In genomic region chr2:155690785-155691184, GRCh38 we compare ENCODE assay signal across 1 cellular context.
TF ChIP-seq lines count a peak whose summit lies in the region.

No MANE protein-coding gene starts in this region.

TF ChIP-seq in GM23338, 12 proteins besides CTCF, POLR2A, EP300 and RAD21 (continued from another document):
- TF ChIP-seq, protein P1, sequence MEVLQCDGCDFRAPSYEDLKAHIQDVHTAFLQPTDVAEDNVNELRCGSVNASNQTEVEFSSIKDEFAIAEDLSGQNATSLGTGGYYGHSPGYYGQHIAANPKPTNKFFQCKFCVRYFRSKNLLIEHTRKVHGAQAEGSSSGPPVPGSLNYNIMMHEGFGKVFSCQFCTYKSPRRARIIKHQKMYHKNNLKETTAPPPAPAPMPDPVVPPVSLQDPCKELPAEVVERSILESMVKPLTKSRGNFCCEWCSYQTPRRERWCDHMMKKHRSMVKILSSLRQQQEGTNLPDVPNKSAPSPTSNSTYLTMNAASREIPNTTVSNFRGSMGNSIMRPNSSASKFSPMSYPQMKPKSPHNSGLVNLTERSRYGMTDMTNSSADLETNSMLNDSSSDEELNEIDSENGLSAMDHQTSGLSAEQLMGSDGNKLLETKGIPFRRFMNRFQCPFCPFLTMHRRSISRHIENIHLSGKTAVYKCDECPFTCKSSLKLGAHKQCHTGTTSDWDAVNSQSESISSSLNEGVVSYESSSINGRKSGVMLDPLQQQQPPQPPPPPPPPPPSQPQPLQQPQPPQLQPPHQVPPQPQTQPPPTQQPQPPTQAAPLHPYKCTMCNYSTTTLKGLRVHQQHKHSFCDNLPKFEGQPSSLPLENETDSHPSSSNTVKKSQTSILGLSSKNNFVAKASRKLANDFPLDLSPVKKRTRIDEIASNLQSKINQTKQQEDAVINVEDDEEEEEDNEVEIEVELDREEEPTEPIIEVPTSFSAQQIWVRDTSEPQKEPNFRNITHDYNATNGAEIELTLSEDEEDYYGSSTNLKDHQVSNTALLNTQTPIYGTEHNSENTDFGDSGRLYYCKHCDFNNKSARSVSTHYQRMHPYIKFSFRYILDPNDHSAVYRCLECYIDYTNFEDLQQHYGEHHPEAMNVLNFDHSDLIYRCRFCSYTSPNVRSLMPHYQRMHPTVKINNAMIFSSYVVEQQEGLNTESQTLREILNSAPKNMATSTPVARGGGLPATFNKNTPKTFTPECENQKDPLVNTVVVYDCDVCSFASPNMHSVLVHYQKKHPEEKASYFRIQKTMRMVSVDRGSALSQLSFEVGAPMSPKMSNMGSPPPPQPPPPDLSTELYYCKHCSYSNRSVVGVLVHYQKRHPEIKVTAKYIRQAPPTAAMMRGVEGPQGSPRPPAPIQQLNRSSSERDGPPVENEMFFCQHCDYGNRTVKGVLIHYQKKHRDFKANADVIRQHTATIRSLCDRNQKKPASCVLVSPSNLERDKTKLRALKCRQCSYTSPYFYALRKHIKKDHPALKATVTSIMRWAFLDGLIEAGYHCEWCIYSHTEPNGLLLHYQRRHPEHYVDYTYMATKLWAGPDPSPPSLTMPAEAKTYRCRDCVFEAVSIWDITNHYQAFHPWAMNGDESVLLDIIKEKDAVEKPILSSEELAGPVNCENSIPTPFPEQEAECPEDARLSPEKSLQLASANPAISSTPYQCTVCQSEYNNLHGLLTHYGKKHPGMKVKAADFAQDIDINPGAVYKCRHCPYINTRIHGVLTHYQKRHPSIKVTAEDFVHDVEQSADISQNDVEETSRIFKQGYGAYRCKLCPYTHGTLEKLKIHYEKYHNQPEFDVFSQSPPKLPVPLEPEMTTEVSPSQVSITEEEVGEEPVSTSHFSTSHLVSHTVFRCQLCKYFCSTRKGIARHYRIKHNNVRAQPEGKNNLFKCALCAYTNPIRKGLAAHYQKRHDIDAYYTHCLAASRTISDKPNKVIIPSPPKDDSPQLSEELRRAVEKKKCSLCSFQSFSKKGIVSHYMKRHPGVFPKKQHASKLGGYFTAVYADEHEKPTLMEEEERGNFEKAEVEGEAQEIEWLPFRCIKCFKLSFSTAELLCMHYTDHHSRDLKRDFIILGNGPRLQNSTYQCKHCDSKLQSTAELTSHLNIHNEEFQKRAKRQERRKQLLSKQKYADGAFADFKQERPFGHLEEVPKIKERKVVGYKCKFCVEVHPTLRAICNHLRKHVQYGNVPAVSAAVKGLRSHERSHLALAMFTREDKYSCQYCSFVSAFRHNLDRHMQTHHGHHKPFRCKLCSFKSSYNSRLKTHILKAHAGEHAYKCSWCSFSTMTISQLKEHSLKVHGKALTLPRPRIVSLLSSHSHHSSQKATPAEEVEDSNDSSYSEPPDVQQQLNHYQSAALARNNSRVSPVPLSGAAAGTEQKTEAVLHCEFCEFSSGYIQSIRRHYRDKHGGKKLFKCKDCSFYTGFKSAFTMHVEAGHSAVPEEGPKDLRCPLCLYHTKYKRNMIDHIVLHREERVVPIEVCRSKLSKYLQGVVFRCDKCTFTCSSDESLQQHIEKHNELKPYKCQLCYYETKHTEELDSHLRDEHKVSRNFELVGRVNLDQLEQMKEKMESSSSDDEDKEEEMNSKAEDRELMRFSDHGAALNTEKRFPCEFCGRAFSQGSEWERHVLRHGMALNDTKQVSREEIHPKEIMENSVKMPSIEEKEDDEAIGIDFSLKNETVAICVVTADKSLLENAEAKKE (CRISPR knock-in tag; IDR thresholded peaks at IDR 0.05): no peak
- TF ChIP-seq, protein P2, sequence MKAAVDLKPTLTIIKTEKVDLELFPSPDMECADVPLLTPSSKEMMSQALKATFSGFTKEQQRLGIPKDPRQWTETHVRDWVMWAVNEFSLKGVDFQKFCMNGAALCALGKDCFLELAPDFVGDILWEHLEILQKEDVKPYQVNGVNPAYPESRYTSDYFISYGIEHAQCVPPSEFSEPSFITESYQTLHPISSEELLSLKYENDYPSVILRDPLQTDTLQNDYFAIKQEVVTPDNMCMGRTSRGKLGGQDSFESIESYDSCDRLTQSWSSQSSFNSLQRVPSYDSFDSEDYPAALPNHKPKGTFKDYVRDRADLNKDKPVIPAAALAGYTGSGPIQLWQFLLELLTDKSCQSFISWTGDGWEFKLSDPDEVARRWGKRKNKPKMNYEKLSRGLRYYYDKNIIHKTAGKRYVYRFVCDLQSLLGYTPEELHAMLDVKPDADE (IDR thresholded peaks at IDR 0.05): no peak
TF ChIP-seq in GM23338: peak in this region for 0.
